Comparison of ENCODE assay signal across 1 cellular context in the genomic region with DNA sequence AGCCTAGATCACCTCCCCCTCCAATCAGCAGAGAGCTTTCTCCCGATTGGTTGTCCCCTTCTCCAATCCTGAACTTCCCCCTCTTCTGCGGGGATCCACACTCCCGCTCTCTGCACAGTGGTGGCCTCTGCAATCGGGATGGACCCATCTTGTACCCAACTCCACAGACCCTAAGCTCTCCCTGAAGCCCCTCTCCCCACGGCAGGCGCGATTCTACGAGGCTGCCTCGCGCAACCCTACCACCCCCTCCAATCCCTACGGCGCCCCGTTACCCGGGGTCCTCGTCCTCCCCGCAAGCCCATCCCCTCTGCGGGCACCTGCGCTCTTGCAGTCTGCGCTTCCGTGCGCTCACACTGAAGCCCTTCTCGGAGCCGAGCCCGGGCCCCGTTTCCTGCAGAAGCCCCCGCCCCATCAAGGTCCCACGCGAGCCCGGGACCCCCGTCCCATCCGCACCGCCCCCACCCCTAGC.
A peak's percentile ranks its signal among the peaks of the same experiment; 100 is the strongest.
TF ChIP-seq lines count a peak whose summit lies in the region.

No MANE protein-coding gene starts in this region.

TF ChIP-seq in H1, 55 proteins besides CTCF, POLR2A, EP300 and RAD21:
- no peak for TF ChIP-seq SUZ12 (IDR thresholded peaks at IDR 0.05; ENCODE audit: low read length)
- TF ChIP-seq SIN3A (conservative IDR thresholded peaks at IDR 0.05 in 1 of 2, IDR thresholded peaks at IDR 0.05 in 1 of 2; ENCODE audit: low read depth in 1 of 2, low read length in 2 of 2) = no peak
- no peak for TF ChIP-seq GTF2F1 (IDR thresholded peaks at IDR 0.05; ENCODE audit: borderline replicate concordance, low read depth, low read length)
- TF ChIP-seq RFX5 (IDR thresholded peaks at IDR 0.05; ENCODE audit: borderline replicate concordance, low read depth, low read length) = no peak
- TF ChIP-seq HDAC2 (IDR thresholded peaks at IDR 0.05; ENCODE audit: borderline replicate concordance in 1 of 2, low read depth in 2 of 2, low read length in 2 of 2) = 0 out of 4 replicates have a peak, but pooled peaks of 1 of the 2 experiments have one; percentile 44
- no peak for TF ChIP-seq EGR1 (IDR thresholded peaks at IDR 0.05; ENCODE audit: borderline replicate concordance, low read depth, low read length)
- TF ChIP-seq, protein P1, sequence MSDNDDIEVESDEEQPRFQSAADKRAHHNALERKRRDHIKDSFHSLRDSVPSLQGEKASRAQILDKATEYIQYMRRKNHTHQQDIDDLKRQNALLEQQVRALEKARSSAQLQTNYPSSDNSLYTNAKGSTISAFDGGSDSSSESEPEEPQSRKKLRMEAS (IDR thresholded peaks at IDR 0.05) = peak; percentile 35
- peak; percentile 53; the same call in 1 of the 2 replicates for TF ChIP-seq TBP (IDR thresholded peaks at IDR 0.05; ENCODE audit: low read depth, low read length)
- no peak for TF ChIP-seq SIX5 (IDR thresholded peaks at IDR 0.05; ENCODE audit: low read depth, low read length)
- TF ChIP-seq KDM5A (IDR thresholded peaks at IDR 0.05; ENCODE audit: low read length) = peak; percentile 60; the same call in 1 of the 2 replicates
- no peak for TF ChIP-seq FOSL1 (IDR thresholded peaks at IDR 0.05; ENCODE audit: insufficient read depth, low read depth, low read length)
- peak; percentile 65 for TF ChIP-seq SAP30 (IDR thresholded peaks at IDR 0.05; ENCODE audit: insufficient read depth, insufficient replicate concordance, low read length)
- 0 out of 2 replicates have a peak, but pooled peaks have one; percentile 12 for TF ChIP-seq CREB1 (IDR thresholded peaks at IDR 0.05)
- TF ChIP-seq, protein P2, sequence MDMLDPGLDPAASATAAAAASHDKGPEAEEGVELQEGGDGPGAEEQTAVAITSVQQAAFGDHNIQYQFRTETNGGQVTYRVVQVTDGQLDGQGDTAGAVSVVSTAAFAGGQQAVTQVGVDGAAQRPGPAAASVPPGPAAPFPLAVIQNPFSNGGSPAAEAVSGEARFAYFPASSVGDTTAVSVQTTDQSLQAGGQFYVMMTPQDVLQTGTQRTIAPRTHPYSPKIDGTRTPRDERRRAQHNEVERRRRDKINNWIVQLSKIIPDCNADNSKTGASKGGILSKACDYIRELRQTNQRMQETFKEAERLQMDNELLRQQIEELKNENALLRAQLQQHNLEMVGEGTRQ (IDR thresholded peaks at IDR 0.05; ENCODE audit: low read length) = no peak
- TF ChIP-seq SP4 (IDR thresholded peaks at IDR 0.05; ENCODE audit: low read length) = no peak
- TF ChIP-seq BACH1 (IDR thresholded peaks at IDR 0.05; ENCODE audit: low read length) = no peak
- no peak for TF ChIP-seq RNF2 (IDR thresholded peaks at IDR 0.05; ENCODE audit: borderline replicate concordance, low read depth, low read length, missing control alignments, poor library complexity, severe bottlenecking)
- TF ChIP-seq MAFK (IDR thresholded peaks at IDR 0.05; ENCODE audit: low read depth, low read length) = no peak
- no peak for TF ChIP-seq NRF1 (IDR thresholded peaks at IDR 0.05; ENCODE audit: low read depth, low read length)
- no peak for TF ChIP-seq SIRT6 (IDR thresholded peaks at IDR 0.05; ENCODE audit: low read length)
- peak; percentile 95 for TF ChIP-seq KDM4A (IDR thresholded peaks at IDR 0.05; ENCODE audit: low read depth, low read length, severe bottlenecking)
- no peak for TF ChIP-seq TAF7 (optimal IDR thresholded peaks at IDR 0.05; ENCODE audit: borderline replicate concordance, low read depth, low read length)
- TF ChIP-seq CEBPB (IDR thresholded peaks at IDR 0.05; ENCODE audit: low read depth, low read length) = no peak
- no peak for TF ChIP-seq CBX5 (IDR thresholded peaks at IDR 0.05; ENCODE audit: low read depth, low read length)
- peak; percentile 34; the same call in 1 of the 2 replicates for TF ChIP-seq CHD2 (IDR thresholded peaks at IDR 0.05; ENCODE audit: low read length)
- peak; percentile 61 for TF ChIP-seq POLR2AphosphoS5 (IDR thresholded peaks at IDR 0.05; ENCODE audit: low read depth, low read length)
- TF ChIP-seq, protein P3, sequence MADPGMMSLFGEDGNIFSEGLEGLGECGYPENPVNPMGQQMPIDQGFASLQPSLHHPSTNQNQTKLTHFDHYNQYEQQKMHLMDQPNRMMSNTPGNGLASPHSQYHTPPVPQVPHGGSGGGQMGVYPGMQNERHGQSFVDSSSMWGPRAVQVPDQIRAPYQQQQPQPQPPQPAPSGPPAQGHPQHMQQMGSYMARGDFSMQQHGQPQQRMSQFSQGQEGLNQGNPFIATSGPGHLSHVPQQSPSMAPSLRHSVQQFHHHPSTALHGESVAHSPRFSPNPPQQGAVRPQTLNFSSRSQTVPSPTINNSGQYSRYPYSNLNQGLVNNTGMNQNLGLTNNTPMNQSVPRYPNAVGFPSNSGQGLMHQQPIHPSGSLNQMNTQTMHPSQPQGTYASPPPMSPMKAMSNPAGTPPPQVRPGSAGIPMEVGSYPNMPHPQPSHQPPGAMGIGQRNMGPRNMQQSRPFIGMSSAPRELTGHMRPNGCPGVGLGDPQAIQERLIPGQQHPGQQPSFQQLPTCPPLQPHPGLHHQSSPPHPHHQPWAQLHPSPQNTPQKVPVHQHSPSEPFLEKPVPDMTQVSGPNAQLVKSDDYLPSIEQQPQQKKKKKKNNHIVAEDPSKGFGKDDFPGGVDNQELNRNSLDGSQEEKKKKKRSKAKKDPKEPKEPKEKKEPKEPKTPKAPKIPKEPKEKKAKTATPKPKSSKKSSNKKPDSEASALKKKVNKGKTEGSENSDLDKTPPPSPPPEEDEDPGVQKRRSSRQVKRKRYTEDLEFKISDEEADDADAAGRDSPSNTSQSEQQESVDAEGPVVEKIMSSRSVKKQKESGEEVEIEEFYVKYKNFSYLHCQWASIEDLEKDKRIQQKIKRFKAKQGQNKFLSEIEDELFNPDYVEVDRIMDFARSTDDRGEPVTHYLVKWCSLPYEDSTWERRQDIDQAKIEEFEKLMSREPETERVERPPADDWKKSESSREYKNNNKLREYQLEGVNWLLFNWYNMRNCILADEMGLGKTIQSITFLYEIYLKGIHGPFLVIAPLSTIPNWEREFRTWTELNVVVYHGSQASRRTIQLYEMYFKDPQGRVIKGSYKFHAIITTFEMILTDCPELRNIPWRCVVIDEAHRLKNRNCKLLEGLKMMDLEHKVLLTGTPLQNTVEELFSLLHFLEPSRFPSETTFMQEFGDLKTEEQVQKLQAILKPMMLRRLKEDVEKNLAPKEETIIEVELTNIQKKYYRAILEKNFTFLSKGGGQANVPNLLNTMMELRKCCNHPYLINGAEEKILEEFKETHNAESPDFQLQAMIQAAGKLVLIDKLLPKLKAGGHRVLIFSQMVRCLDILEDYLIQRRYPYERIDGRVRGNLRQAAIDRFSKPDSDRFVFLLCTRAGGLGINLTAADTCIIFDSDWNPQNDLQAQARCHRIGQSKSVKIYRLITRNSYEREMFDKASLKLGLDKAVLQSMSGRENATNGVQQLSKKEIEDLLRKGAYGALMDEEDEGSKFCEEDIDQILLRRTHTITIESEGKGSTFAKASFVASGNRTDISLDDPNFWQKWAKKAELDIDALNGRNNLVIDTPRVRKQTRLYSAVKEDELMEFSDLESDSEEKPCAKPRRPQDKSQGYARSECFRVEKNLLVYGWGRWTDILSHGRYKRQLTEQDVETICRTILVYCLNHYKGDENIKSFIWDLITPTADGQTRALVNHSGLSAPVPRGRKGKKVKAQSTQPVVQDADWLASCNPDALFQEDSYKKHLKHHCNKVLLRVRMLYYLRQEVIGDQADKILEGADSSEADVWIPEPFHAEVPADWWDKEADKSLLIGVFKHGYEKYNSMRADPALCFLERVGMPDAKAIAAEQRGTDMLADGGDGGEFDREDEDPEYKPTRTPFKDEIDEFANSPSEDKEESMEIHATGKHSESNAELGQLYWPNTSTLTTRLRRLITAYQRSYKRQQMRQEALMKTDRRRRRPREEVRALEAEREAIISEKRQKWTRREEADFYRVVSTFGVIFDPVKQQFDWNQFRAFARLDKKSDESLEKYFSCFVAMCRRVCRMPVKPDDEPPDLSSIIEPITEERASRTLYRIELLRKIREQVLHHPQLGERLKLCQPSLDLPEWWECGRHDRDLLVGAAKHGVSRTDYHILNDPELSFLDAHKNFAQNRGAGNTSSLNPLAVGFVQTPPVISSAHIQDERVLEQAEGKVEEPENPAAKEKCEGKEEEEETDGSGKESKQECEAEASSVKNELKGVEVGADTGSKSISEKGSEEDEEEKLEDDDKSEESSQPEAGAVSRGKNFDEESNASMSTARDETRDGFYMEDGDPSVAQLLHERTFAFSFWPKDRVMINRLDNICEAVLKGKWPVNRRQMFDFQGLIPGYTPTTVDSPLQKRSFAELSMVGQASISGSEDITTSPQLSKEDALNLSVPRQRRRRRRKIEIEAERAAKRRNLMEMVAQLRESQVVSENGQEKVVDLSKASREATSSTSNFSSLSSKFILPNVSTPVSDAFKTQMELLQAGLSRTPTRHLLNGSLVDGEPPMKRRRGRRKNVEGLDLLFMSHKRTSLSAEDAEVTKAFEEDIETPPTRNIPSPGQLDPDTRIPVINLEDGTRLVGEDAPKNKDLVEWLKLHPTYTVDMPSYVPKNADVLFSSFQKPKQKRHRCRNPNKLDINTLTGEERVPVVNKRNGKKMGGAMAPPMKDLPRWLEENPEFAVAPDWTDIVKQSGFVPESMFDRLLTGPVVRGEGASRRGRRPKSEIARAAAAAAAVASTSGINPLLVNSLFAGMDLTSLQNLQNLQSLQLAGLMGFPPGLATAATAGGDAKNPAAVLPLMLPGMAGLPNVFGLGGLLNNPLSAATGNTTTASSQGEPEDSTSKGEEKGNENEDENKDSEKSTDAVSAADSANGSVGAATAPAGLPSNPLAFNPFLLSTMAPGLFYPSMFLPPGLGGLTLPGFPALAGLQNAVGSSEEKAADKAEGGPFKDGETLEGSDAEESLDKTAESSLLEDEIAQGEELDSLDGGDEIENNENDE (IDR thresholded peaks at IDR 0.05; ENCODE audit: insufficient replicate concordance, low read length) = no peak
- peak; percentile 67; the same call in 1 of the 2 replicates for TF ChIP-seq TAF1 (IDR thresholded peaks at IDR 0.05; ENCODE audit: low read depth, low read length)
- TF ChIP-seq ZNF274 (IDR thresholded peaks at IDR 0.05; ENCODE audit: borderline replicate concordance, extremely low read depth, low read length) = no peak
- peak; percentile 51 for TF ChIP-seq ASH2L (IDR thresholded peaks at IDR 0.05; ENCODE audit: low read length)
- TF ChIP-seq, protein P4, sequence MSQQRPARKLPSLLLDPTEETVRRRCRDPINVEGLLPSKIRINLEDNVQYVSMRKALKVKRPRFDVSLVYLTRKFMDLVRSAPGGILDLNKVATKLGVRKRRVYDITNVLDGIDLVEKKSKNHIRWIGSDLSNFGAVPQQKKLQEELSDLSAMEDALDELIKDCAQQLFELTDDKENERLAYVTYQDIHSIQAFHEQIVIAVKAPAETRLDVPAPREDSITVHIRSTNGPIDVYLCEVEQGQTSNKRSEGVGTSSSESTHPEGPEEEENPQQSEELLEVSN (IDR thresholded peaks at IDR 0.05) = peak; percentile 92
- TF ChIP-seq TCF12 (IDR thresholded peaks at IDR 0.05; ENCODE audit: low read depth, low read length) = no peak
- peak; percentile 82 for TF ChIP-seq SP1 (IDR thresholded peaks at IDR 0.05; ENCODE audit: low read depth, low read length)
- no peak for TF ChIP-seq BRCA1 (IDR thresholded peaks at IDR 0.05; ENCODE audit: low read depth, low read length)
- TF ChIP-seq PHF8 (conservative IDR thresholded peaks at IDR 0.05; ENCODE audit: low read depth, low read length) = no peak; the same call in 1 of the 2 replicates
- TF ChIP-seq, protein P5, sequence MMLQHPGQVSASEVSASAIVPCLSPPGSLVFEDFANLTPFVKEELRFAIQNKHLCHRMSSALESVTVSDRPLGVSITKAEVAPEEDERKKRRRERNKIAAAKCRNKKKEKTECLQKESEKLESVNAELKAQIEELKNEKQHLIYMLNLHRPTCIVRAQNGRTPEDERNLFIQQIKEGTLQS (IDR thresholded peaks at IDR 0.05; ENCODE audit: insufficient read depth, low read depth, low read length) = no peak
- no peak for TF ChIP-seq TEAD4 (IDR thresholded peaks at IDR 0.05; ENCODE audit: low read depth, low read length)
- TF ChIP-seq CHD1 (IDR thresholded peaks at IDR 0.05; ENCODE audit: low read depth, low read length) = no peak
